In genomic region chr17:50266384-50267073, GRCh38 we compare ENCODE assay signal across 1 cellular context.
TF ChIP-seq lines count a peak whose summit lies in the region.

No MANE protein-coding gene starts in this region.

TF ChIP-seq in H1, 55 proteins besides CTCF, POLR2A, EP300 and RAD21:
- TF ChIP-seq CHD7 (IDR thresholded peaks at IDR 0.05; ENCODE audit: insufficient replicate concordance, low read length) (no peak), SP2 (IDR thresholded peaks at IDR 0.05; ENCODE audit: low read length) (no peak), ASH2L (IDR thresholded peaks at IDR 0.05; ENCODE audit: low read length) (no peak), ATF2 (IDR thresholded peaks at IDR 0.05; ENCODE audit: low read length) (no peak), YY1 (IDR thresholded peaks at IDR 0.05; ENCODE audit: low read depth, low read length) (no peak), EZH2 (IDR thresholded peaks at IDR 0.05; ENCODE audit: low read depth, low read length, severe bottlenecking) (no peak), SRF (IDR thresholded peaks at IDR 0.05; ENCODE audit: low read depth, low read length) (no peak), GTF2F1 (IDR thresholded peaks at IDR 0.05; ENCODE audit: borderline replicate concordance, low read depth, low read length) (no peak), SAP30 (IDR thresholded peaks at IDR 0.05; ENCODE audit: insufficient read depth, insufficient replicate concordance, low read length) (no peak), BRCA1 (IDR thresholded peaks at IDR 0.05; ENCODE audit: low read depth, low read length) (no peak), MAFK (IDR thresholded peaks at IDR 0.05; ENCODE audit: low read depth, low read length) (no peak), POLR2AphosphoS5 (IDR thresholded peaks at IDR 0.05; ENCODE audit: low read depth, low read length) (no peak), ATF3 (IDR thresholded peaks at IDR 0.05; ENCODE audit: insufficient read depth, low read depth, low read length) (no peak), CHD1 (IDR thresholded peaks at IDR 0.05; ENCODE audit: low read depth, low read length) (no peak)
TF ChIP-seq in H1: peak in this region for 0.
